ENCODE assay signal across 11 cellular contexts in the genomic region with DNA sequence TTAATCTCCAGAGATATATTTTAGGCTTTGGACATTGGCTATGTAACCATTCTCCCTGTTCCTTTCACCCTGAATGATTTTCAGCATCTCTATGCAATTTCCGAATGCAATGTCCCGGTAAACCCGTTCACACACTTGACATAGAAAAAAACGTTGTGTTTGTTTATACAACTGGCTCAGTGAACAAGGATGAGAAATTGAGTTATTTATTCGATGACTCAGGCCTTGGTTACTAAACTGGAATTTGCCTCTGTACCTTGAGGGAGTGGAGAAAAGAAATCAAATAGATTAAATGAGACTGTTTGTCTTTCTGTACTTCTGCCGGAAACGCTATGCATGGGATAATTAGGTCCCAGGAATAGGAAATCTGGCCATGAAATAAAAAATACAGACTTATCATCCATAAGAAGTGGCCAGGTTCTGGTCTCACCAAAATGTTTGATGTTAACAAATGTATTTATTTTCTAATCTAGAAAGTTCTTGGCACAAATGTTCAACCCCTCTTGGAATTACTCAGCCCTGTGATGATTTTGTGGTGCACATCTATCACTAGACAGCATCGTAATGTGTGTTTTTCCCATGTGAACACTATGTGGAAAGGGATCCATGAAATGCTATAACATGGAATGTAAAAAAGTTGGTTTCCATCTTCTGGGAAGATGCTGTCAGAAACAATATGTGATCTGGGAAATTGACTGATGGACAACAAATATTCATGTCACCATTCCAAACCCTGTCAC.
DNase-seq lines count a peak whose midpoint lies in the region; ATAC-seq, FAIRE-seq and TF ChIP-seq lines count a peak whose summit lies in the region.
"Had no signal": no experiment of that assay in that cellular context is flagged by ENCODE, and none has a peak within 500 bp of the region (broad histone marks: within the 10 kb centered on the region; RNA-seq: fewer than 3 reads in every experiment).

No MANE protein-coding gene starts in this region.

- FAIRE-seq in A549 (lab: Jason Lieb, UNC) = peak; percentile 80
- FAIRE-seq: GM12892 had no signal

- no peaks in the 10 kb centered on the region for H3K36me3 ChIP-seq in right atrium auricular region
- H3K36me3 ChIP-seq: gastroesophageal sphincter had no signal

- no peak for TF ChIP-seq POLR2A in A549 (IDR thresholded peaks at IDR 0.05; ENCODE audit: low read length)

- CTCF ChIA-PET in A549 (lab: Yijun Ruan, JAX) = interaction anchor here (0.6 kb wide), 1 partner anchor 50 kb away, joined by 3 read pairs; no protein-coding TSS in a partner anchor

- no peak; a peak in 1 of 5 replicates for TF ChIP-seq RAD21 in A549 (conservative IDR thresholded peaks at IDR 0.05 in 1 of 2, IDR thresholded peaks at IDR 0.05 in 1 of 2)

- H3K4me2 ChIP-seq in A549 = peak overlapping the region; percentile 67

- H3K27me3 ChIP-seq in right atrium auricular region = no peaks in the 10 kb centered on the region
- H3K27me3 ChIP-seq: gastroesophageal sphincter had no signal

- POLR2A ChIA-PET in A549 (lab: Yijun Ruan, JAX) = no interaction called here

- DNase-seq in A549 (ENCODE audit: low read depth in 1 of 2, low spot score in 1 of 2) (peak; percentile 28 to 74), EL (peak; percentile 82), fibroblast of the conjunctiva (ENCODE audit: low read depth) (peak; percentile 16), caudate nucleus (lab: John Stamatoyannopoulos, UW) (no peak), right atrium auricular region (ENCODE audit: low spot score) (no peak), NCI-H446 treated with DMSO at 0.1 percent for 48 hours (lab: John Stamatoyannopoulos, UW) (no peak)
- DNase-seq: CD4-positive, alpha-beta memory T cell had no signal

- H3K4me3 ChIP-seq in A549 = no peak overlapping the region
- no peak overlapping the region for H3K4me3 ChIP-seq in right atrium auricular region
- H3K4me3 ChIP-seq: gastroesophageal sphincter had no signal

- TF ChIP-seq EP300 in A549 (IDR thresholded peaks at IDR 0.05) = no peak

- H3K4me1 ChIP-seq in A549 = peaks cover 20% of the 10 kb centered on the region
- H3K4me1 ChIP-seq in right atrium auricular region = no peaks in the 10 kb centered on the region
- H3K4me1 ChIP-seq: gastroesophageal sphincter had no signal

- no peak for TF ChIP-seq CTCF in A549 (IDR thresholded peaks at IDR 0.05)
- no peak for TF ChIP-seq CTCF in right atrium auricular region (IDR thresholded peaks at IDR 0.05)

- H3K27ac ChIP-seq in A549 (peak overlapping the region; percentile 28 to 34; a peak in 4 of 6 replicates), caudate nucleus (ENCODE audit: low read depth, low read length) (no peak overlapping the region), right atrium auricular region (no peak overlapping the region)
- H3K27ac ChIP-seq: gastroesophageal sphincter had no signal

- ATAC-seq in A549 (peak; percentile 85 to 90; a peak in 5 of 6 replicates), SK-N-SH treated with all-trans-retinoic acid at 6 μM for 48 hours (peak; percentile 93), GM19463 (IDR thresholded peaks at IDR 0.05; ENCODE audit: unreplicated experiment) (no peak)
- ATAC-seq: gastroesophageal sphincter had no signal

- WGBS in A549 (ENCODE audit: missing lambda C conversion rate) = 4% methylated on average over 8 of the region's 8 CpGs

- H3K9me3 ChIP-seq in A549 (no peaks in the 10 kb centered on the region), right atrium auricular region (no peaks in the 10 kb centered on the region)
- H3K9me3 ChIP-seq: gastroesophageal sphincter had no signal

TF ChIP-seq in A549, 52 proteins besides CTCF, POLR2A, EP300 and RAD21 (continues in another document):
- TF ChIP-seq TFCP2L1 (CRISPR knock-in tag; IDR thresholded peaks at IDR 0.05) (no peak), MAFK (IDR thresholded peaks at IDR 0.05; ENCODE audit: partially characterized antibody) (peak; percentile 25), ZFP36 (IDR thresholded peaks at IDR 0.05; ENCODE audit: borderline replicate concordance, partially characterized antibody) (no peak), ZSCAN20 (CRISPR knock-in tag; IDR thresholded peaks at IDR 0.05) (no peak), PHF8 (IDR thresholded peaks at IDR 0.05; ENCODE audit: borderline replicate concordance, low read depth) (no peak), HOXB13 (CRISPR knock-in tag; IDR thresholded peaks at IDR 0.05; ENCODE audit: low read depth) (no peak), NR3C1 (IDR thresholded peaks at IDR 0.05) (no peak), JUN (IDR thresholded peaks at IDR 0.05) (peak in 1 of 2 experiments; percentile 45; a peak in 1 of 5 replicates), CEBPB (IDR thresholded peaks at IDR 0.05) (peak in 1 of 2 experiments; percentile 65; a peak in 2 of 4 replicates), CHD2 (IDR thresholded peaks at IDR 0.05; ENCODE audit: low read length, partially characterized antibody) (no peak), EHMT2 (IDR thresholded peaks at IDR 0.05; ENCODE audit: low read depth) (no peak), GATA3 (IDR thresholded peaks at IDR 0.05; ENCODE audit: borderline replicate concordance) (peak; percentile 57; the same call in 1 of the 2 replicates)
- TF ChIP-seq, protein P1, sequence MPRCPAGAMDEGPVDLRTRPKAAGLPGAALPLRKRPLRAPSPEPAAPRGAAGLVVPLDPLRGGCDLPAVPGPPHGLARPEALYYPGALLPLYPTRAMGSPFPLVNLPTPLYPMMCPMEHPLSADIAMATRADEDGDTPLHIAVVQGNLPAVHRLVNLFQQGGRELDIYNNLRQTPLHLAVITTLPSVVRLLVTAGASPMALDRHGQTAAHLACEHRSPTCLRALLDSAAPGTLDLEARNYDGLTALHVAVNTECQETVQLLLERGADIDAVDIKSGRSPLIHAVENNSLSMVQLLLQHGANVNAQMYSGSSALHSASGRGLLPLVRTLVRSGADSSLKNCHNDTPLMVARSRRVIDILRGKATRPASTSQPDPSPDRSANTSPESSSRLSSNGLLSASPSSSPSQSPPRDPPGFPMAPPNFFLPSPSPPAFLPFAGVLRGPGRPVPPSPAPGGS (IDR thresholded peaks at IDR 0.05) = no peak
- TF ChIP-seq, protein P2, sequence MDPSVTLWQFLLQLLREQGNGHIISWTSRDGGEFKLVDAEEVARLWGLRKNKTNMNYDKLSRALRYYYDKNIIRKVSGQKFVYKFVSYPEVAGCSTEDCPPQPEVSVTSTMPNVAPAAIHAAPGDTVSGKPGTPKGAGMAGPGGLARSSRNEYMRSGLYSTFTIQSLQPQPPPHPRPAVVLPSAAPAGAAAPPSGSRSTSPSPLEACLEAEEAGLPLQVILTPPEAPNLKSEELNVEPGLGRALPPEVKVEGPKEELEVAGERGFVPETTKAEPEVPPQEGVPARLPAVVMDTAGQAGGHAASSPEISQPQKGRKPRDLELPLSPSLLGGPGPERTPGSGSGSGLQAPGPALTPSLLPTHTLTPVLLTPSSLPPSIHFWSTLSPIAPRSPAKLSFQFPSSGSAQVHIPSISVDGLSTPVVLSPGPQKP (IDR thresholded peaks at IDR 0.05; ENCODE audit: low read depth, low read length) = no peak

TF ChIP-seq in SK-N-SH treated with all-trans-retinoic acid at 6 μM for 48 hours, 23 proteins besides CTCF, POLR2A, EP300 and RAD21:
- TF ChIP-seq ZC3H10 (CRISPR knock-in tag; IDR thresholded peaks at IDR 0.05) (peak; percentile 71; the same call in 1 of the 2 replicates), ARNTL (CRISPR knock-in tag; IDR thresholded peaks at IDR 0.05; ENCODE audit: borderline replicate concordance, low read depth) (no peak), TOX (CRISPR knock-in tag; IDR thresholded peaks at IDR 0.05; ENCODE audit: borderline replicate concordance) (0 out of 2 replicates have a peak, but pooled peaks have one; percentile 9)
TF ChIP-seq in SK-N-SH treated with all-trans-retinoic acid at 6 μM for 48 hours: peak in this region for 2.

Comparison
In these comparisons a context has a peak if more than half of its experiments do, and no peak if none do; other contexts are left out.
1. DNase-seq: peak in A549 (2 of 2), EL (single experiment) and fibroblast of the conjunctiva (single experiment); none in caudate nucleus (0 of 61), right atrium auricular region (single experiment) and NCI-H446 treated with DMSO at 0.1 percent for 48 hours (single experiment).
2. H3K27ac ChIP-seq: peak in A549 (2 of 2); none in caudate nucleus (single experiment) and right atrium auricular region (0 of 2).